Comparison of ENCODE assay signal across 8 cellular contexts in the genomic region with DNA sequence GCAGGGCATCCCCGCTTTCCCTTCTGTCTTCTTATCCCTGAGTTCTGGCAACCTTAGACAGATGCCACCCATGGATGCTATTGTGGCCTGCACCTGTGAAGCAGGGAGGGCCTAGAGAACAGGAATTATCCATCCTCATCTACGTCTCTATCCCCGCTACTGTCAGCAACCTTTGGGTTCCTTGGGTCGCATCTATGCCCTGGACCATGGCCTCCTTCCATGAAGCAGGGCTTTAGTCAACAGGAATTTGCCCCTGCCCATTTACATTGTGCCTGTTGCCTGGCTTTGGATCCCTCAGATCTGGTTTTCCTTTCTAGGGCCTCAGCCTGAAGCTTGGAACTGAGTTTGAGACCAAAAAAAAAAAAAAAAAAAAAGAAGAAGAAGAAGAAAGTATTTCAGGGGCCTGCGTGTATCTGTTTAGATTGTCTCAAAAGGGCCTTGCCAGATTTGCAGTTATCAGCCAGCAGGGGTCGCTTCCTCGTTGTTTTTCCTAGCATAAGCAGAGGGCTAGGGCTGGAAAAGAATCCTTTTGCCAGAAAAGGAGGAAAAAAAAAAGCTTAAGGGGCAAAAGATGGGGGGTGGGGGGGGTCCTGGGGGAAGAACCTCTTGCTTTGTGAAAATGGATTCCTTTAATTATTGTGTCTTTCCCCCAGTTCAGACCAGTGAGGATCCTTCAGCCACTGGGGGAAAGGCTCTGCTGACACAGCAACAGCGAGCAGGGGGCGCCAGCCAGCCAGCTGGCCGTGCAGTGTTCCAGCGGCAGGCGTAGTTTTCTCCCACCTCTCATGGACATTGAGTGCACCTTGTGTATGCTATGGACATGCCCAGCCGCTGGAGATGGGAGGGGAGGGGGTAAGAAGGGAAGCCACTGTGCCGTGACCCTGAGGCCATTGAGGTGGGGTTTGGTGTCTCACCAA.
DNase-seq lines count a peak whose midpoint lies in the region; ATAC-seq lines count a peak whose summit lies in the region.

No MANE protein-coding gene starts in this region.

- DNase-seq in NCI-H2081 (lab: John Stamatoyannopoulos, UW) (peak; percentile 15 to 41), NCI-H2081 treated with DMSO at 0.1 percent for 48 hours (lab: John Stamatoyannopoulos, UW) (no peak), NCI-H128 (lab: John Stamatoyannopoulos, UW; ENCODE audit: unreplicated experiment) (peak; percentile 24), amniotic epithelial cell (ENCODE audit: low read depth) (peak; percentile 49), hippocampal formation (lab: John Stamatoyannopoulos, UW) (peak; percentile 26 to 82), NCI-H774 (lab: John Stamatoyannopoulos, UW) (no peak)
- DNase-seq in stimulated activated CD8-positive, alpha-beta memory T cell treated with anti-CD3 and anti-CD28 coated beads, Interleukin-4, amount 100 ng/mL, for 48 hours = peak; percentile 43

- ATAC-seq in GM19455 (IDR thresholded peaks at IDR 0.05; ENCODE audit: unreplicated experiment) = no peak

Comparison
In these comparisons a context has a peak if more than half of its experiments do, and no peak if none do; other contexts are left out.
1. DNase-seq: peak in NCI-H2081 (2 of 2), NCI-H128 (single experiment), amniotic epithelial cell (single experiment), hippocampal formation (2 of 2) and stimulated activated CD8-positive, alpha-beta memory T cell treated with anti-CD3 and anti-CD28 coated beads, Interleukin-4, amount 100 ng/mL, for 48 hours (single experiment); none in NCI-H2081 treated with DMSO at 0.1 percent for 48 hours (single experiment) and NCI-H774 (single experiment).